Comparison of ENCODE assay signal across 15 cellular contexts in genomic region chr11:3830741-3831140, GRCh38. TPM values are rescaled to one million over a fixed set of nuclear protein-coding genes. Genes with fewer than 3 reads are reported as not detected.
DNase-seq lines count a peak whose midpoint lies in the region; ATAC-seq and TF ChIP-seq lines count a peak whose summit lies in the region.
"Had no signal": no experiment of that assay in that cellular context is flagged by ENCODE, and none has a peak within 500 bp of the region (broad histone marks: within the 10 kb centered on the region; RNA-seq: fewer than 3 reads in every experiment).

No MANE protein-coding gene starts in this region.

- intact Hi-C loops in spleen (cut with DNase I; ENCODE audit: low total_unique reads): no loop called here

- H3K27ac ChIP-seq in spleen: peak overlapping the region; percentile 29 to 100 (median 98)
- H3K27ac ChIP-seq: neural progenitor cell had no signal

- 31 to 65% (median 57%) methylated on average over 1 of the region's 1 CpG for WGBS in spleen, 5 donors

- no peak for TF ChIP-seq POLR2A in spleen (IDR thresholded peaks at IDR 0.05)

- POLR2A ChIA-PET in WTC11 (lab: Charles Lee): no interaction called here

- peak overlapping the region in 1 of 8 donors; percentile 35 for H3K4me3 ChIP-seq in spleen
- H3K4me3 ChIP-seq: neural progenitor cell, skin epidermis had no signal

- H3K27me3 Mint-ChIP-seq in T-helper 2 cell treated with Interferon-gamma antibody and Interleukin-4, amounts not matched to agents 5 μg/mL and 100 μg/mL, for 36 hours (ENCODE audit: low read depth): no peaks in the 10 kb centered on the region
- no peaks in the 10 kb centered on the region for H3K27me3 Mint-ChIP-seq in central memory CD8-positive, alpha-beta T cell
- no peaks in the 10 kb centered on the region for H3K27me3 Mint-ChIP-seq in WTC11 (ENCODE audit: low read depth)

- no peaks in the 10 kb centered on the region for H3K9me3 Mint-ChIP-seq in T-helper 2 cell treated with Interferon-gamma antibody and Interleukin-4, amounts not matched to agents 5 μg/mL and 100 μg/mL, for 36 hours
- no peaks in the 10 kb centered on the region for H3K9me3 Mint-ChIP-seq in central memory CD8-positive, alpha-beta T cell
- no peaks in the 10 kb centered on the region for H3K9me3 Mint-ChIP-seq in WTC11
- H3K9me3 Mint-ChIP-seq: neural progenitor cell had no signal

- peaks cover 58% of the 10 kb centered on the region for H3K4me1 Mint-ChIP-seq in T-helper 2 cell treated with Interferon-gamma antibody and Interleukin-4, amounts not matched to agents 5 μg/mL and 100 μg/mL, for 36 hours (ENCODE audit: low read depth)
- H3K4me1 Mint-ChIP-seq in central memory CD8-positive, alpha-beta T cell: peaks cover 63% of the 10 kb centered on the region
- peaks cover 50% of the 10 kb centered on the region for H3K4me1 Mint-ChIP-seq in WTC11

- peaks cover 0 to 94% (median 40%) of the 10 kb centered on the region in 6 donors for H3K36me3 ChIP-seq in spleen
- H3K36me3 ChIP-seq: neural progenitor cell had no signal

- CTCF ChIA-PET in WTC11 (lab: Charles Lee): interaction anchor here (0.6 to 4.4 kb wide), 3 partner anchors 10 to 175 kb away, joined by 3 to 23 read pairs (median 3); partner anchors contain the start of gene RHOG

- H3K27ac Mint-ChIP-seq in T-helper 2 cell treated with Interferon-gamma antibody and Interleukin-4, amounts not matched to agents 5 μg/mL and 100 μg/mL, for 36 hours: peak overlapping the region; percentile 65
- H3K27ac Mint-ChIP-seq in central memory CD8-positive, alpha-beta T cell (ENCODE audit: low read depth): peak overlapping the region; percentile 93
- no peak overlapping the region for H3K27ac Mint-ChIP-seq in WTC11

- H3K4me1 ChIP-seq in spleen: peaks cover 47 to 98% (median 77%) of the 10 kb centered on the region in 6 donors

- H3K27me3 ChIP-seq in spleen (replicated peaks in 1 of 7): no peaks in the 10 kb centered on the region
- H3K27me3 ChIP-seq: neural progenitor cell had no signal

- no peak for DNase-seq in T-helper 2 cell treated with Interferon-gamma antibody and Interleukin-4, amounts not matched to agents 5 μg/mL and 100 μg/mL, for 36 hours (ENCODE audit: low spot score)
- DNase-seq in T-helper 2 cell (no peak), NOMO-1 treated with DMSO at 0.1 percent for 48 hours (lab: John Stamatoyannopoulos, UW; ENCODE audit: unreplicated experiment) (peak; percentile 22), spleen (no peak), inferior parietal cortex (ENCODE audit: extremely low spot score) (no peak), WTC11 (ENCODE audit: low spot score) (no peak)
- no peak for DNase-seq in central memory CD8-positive, alpha-beta T cell (ENCODE audit: low spot score in 2 of 2)
- DNase-seq: DMS 273 treated with DMSO at 0.1 percent for 48 hours; Kasumi-1; left colon; NK-92 treated with Interleukin-12 subunit alpha and Interleukin-12 subunit beta, amount 100 ng/mL, for 24 hours; trophoblast cell had no signal

- no peaks in the 10 kb centered on the region for H3K9me3 ChIP-seq in spleen

- H3K4me3 Mint-ChIP-seq in T-helper 2 cell treated with Interferon-gamma antibody and Interleukin-4, amounts not matched to agents 5 μg/mL and 100 μg/mL, for 36 hours: no peak overlapping the region
- H3K4me3 Mint-ChIP-seq in central memory CD8-positive, alpha-beta T cell: no peak overlapping the region
- no peak overlapping the region for H3K4me3 Mint-ChIP-seq in WTC11
- H3K4me3 Mint-ChIP-seq: neural progenitor cell had no signal

- ATAC-seq in central memory CD8-positive, alpha-beta T cell (replicated peaks; ENCODE audit: extremely low read depth, poor library complexity, severe bottlenecking): no peak
- ATAC-seq in WTC11 (no peak), HG03108 (IDR thresholded peaks at IDR 0.05; ENCODE audit: unreplicated experiment) (no peak)
- ATAC-seq: left colon had no signal

- TF ChIP-seq CTCF in spleen (IDR thresholded peaks at IDR 0.05 in 8 of 11, conservative IDR thresholded peaks at IDR 0.05 in 3 of 11) (no peak), WTC11 (IDR thresholded peaks at IDR 0.05) (no peak)

- H3K36me3 Mint-ChIP-seq in T-helper 2 cell treated with Interferon-gamma antibody and Interleukin-4, amounts not matched to agents 5 μg/mL and 100 μg/mL, for 36 hours (ENCODE audit: low read depth): peaks cover 66% of the 10 kb centered on the region
- H3K36me3 Mint-ChIP-seq in central memory CD8-positive, alpha-beta T cell (ENCODE audit: insufficient read depth): peaks cover 50% of the 10 kb centered on the region
- H3K36me3 Mint-ChIP-seq in WTC11: peaks cover 37% of the 10 kb centered on the region

TF ChIP-seq in WTC11, 78 proteins besides CTCF, POLR2A, EP300 and RAD21 (continues in another document):
- TF ChIP-seq ZSCAN18 (CRISPR knock-in tag; IDR thresholded peaks at IDR 0.05) (no peak), FOXP4 (CRISPR knock-in tag; IDR thresholded peaks at IDR 0.05) (no peak), E2F5 (CRISPR knock-in tag; IDR thresholded peaks at IDR 0.05) (no peak), ZBTB43 (CRISPR knock-in tag; IDR thresholded peaks at IDR 0.05) (no peak), ZNF671 (CRISPR knock-in tag; IDR thresholded peaks at IDR 0.05) (no peak), EMX1 (CRISPR knock-in tag; IDR thresholded peaks at IDR 0.05) (no peak), ZMAT4 (CRISPR knock-in tag; IDR thresholded peaks at IDR 0.05) (no peak), PRRX2 (CRISPR knock-in tag; IDR thresholded peaks at IDR 0.05) (no peak)

RNA-seq across cellular contexts. Expression of gene RHOG, which starts 10.0 kb away (rescaled TPM):
- total RNA-seq in spleen (100 to 1,000 TPM; 144 to 256 (median 155) TPM), WTC11 (2021) (28.8 to 33.6 TPM (median 28.8 TPM) in 3 replicates)
- polyA plus RNA-seq in spleen: 100 to 1,000 TPM; 102 to 142 (median 107) TPM

RNA-seq across cellular contexts. Expression of gene PGAP2, which starts 22.4 kb away (rescaled TPM):
- total RNA-seq in spleen: 10 to 100 TPM; 10.7 to 22.2 (median 13.3) TPM
- 10 to 100 TPM; 14.9 to 19.7 (median 15.1) TPM for polyA plus RNA-seq in spleen
- total RNA-seq in WTC11 (2021): 38.2 to 43.0 TPM (median 40.7 TPM) in 3 replicates

RNA-seq across cellular contexts. Expression of gene STIM1, which starts 24.7 kb away (rescaled TPM):
- total RNA-seq in spleen (10 to 100 TPM; 55.4 to 85.2 (median 65.0) TPM), WTC11 (2021) (17.0 to 18.0 TPM (median 17.4 TPM) in 3 replicates)
- polyA plus RNA-seq in spleen: 10 to 100 TPM; 13.0 to 22.5 (median 16.3) TPM

RNA-seq across cellular contexts. Expression of gene NUP98, which starts 33.4 kb away (rescaled TPM):
- 100 to 1,000 TPM in 3 of 7 donors, 10 to 100 TPM in 4; 71.2 to 171 (median 99.7) TPM for total RNA-seq in spleen
- 10 to 100 TPM; 12.6 to 21.4 (median 16.9) TPM for polyA plus RNA-seq in spleen
- total RNA-seq in WTC11 (2021): 81.3 to 91.4 TPM (median 81.4 TPM) in 3 replicates
